ENCODE assay signal across 9 cellular contexts in the genomic region with DNA sequence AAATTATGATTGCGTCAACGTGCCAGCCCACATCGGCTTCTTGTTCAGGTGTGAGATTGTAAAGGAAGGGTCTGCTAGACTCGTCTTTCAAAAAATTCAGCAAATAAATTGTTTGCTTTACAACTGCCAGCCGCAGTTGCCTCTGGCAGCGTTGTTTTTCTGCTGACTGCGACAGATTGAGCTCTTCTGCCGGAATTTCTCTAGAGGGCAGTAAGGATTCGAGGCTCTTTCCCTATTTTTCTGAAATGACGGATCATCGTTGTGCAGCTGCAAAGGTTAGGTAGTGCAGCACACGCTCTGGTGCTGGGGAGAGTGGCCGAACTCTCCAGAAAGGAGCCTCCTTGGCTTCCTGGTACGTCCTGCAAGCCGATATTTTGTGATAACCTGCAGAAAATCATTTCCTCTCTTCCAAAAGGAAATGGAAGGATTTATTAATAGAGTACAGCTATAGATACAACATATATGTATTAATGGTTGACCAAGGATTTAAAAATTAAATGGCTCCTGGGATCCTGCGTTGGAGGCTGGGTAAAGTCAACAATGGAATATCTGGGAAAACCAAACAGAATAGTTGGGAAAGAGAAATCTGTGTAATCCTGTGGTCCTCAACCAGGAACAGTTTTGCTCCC.
DNase-seq lines count a peak whose midpoint lies in the region.
"Had no signal": no experiment of that assay in that cellular context is flagged by ENCODE, and none has a peak within 500 bp of the region (broad histone marks: within the 10 kb centered on the region; RNA-seq: fewer than 3 reads in every experiment).

No MANE protein-coding gene starts in this region.

- POLR2A ChIA-PET in activated CD4-positive, alpha-beta memory T cell treated with anti-CD3 and anti-CD28 coated beads, Interleukin-2, amount 10 ng/mL, durations not matched to agents 7 days and 5 days (lab: Charles Lee), result no interaction called here

- H3K27me3 Mint-ChIP-seq in activated CD4-positive, alpha-beta memory T cell treated with anti-CD3 and anti-CD28 coated beads, Interleukin-2, amount 10 ng/mL, durations not matched to agents 7 days and 5 days, result no peaks in the 10 kb centered on the region
- H3K27me3 Mint-ChIP-seq in T-helper 2 cell treated with Interferon-gamma antibody and Interleukin-4, amounts not matched to agents 5 μg/mL and 100 μg/mL, for 36 hours (ENCODE audit: low read depth), result peaks cover 1% of the 10 kb centered on the region

- peak; percentile 75 for DNase-seq in GM03348 (ENCODE audit: low spot score)
- peak; percentile 17 for DNase-seq in NCI-H226
- peak; percentile 20 for DNase-seq in cerebellum (ENCODE audit: low spot score)
- DNase-seq in myocyte (ENCODE audit: low read depth), result peak; percentile 49
- DNase-seq in central memory CD4-positive, alpha-beta T cell, result no peak
- no peak for DNase-seq in stimulated activated CD4-positive, alpha-beta T cell treated with anti-CD3 and anti-CD28 coated beads, Interleukin-4, amount 100 ng/mL, for 24 hours
- no peak for DNase-seq in activated CD4-positive, alpha-beta memory T cell treated with anti-CD3 and anti-CD28 coated beads, Interleukin-2, amount 10 ng/mL, durations not matched to agents 7 days and 5 days
- DNase-seq in T-helper 2 cell treated with Interferon-gamma antibody and Interleukin-4, amounts not matched to agents 5 μg/mL and 100 μg/mL, for 36 hours (ENCODE audit: low spot score), result no peak

- H3K36me3 Mint-ChIP-seq in activated CD4-positive, alpha-beta memory T cell treated with anti-CD3 and anti-CD28 coated beads, Interleukin-2, amount 10 ng/mL, durations not matched to agents 7 days and 5 days (ENCODE audit: low read depth), result no peaks in the 10 kb centered on the region
- H3K36me3 Mint-ChIP-seq in T-helper 2 cell treated with Interferon-gamma antibody and Interleukin-4, amounts not matched to agents 5 μg/mL and 100 μg/mL, for 36 hours (ENCODE audit: low read depth), result no peaks in the 10 kb centered on the region
- H3K36me3 Mint-ChIP-seq: IgD-negative memory B cell had no signal

- H3K4me3 Mint-ChIP-seq in activated CD4-positive, alpha-beta memory T cell treated with anti-CD3 and anti-CD28 coated beads, Interleukin-2, amount 10 ng/mL, durations not matched to agents 7 days and 5 days, result no peak overlapping the region
- no peak overlapping the region for H3K4me3 Mint-ChIP-seq in T-helper 2 cell treated with Interferon-gamma antibody and Interleukin-4, amounts not matched to agents 5 μg/mL and 100 μg/mL, for 36 hours
- H3K4me3 Mint-ChIP-seq: IgD-negative memory B cell had no signal

- no peaks in the 10 kb centered on the region for H3K4me1 Mint-ChIP-seq in activated CD4-positive, alpha-beta memory T cell treated with anti-CD3 and anti-CD28 coated beads, Interleukin-2, amount 10 ng/mL, durations not matched to agents 7 days and 5 days
- H3K4me1 Mint-ChIP-seq in T-helper 2 cell treated with Interferon-gamma antibody and Interleukin-4, amounts not matched to agents 5 μg/mL and 100 μg/mL, for 36 hours (ENCODE audit: low read depth), result peaks cover 2% of the 10 kb centered on the region

- no peaks in the 10 kb centered on the region for H3K9me3 Mint-ChIP-seq in activated CD4-positive, alpha-beta memory T cell treated with anti-CD3 and anti-CD28 coated beads, Interleukin-2, amount 10 ng/mL, durations not matched to agents 7 days and 5 days
- no peaks in the 10 kb centered on the region for H3K9me3 Mint-ChIP-seq in T-helper 2 cell treated with Interferon-gamma antibody and Interleukin-4, amounts not matched to agents 5 μg/mL and 100 μg/mL, for 36 hours
- H3K9me3 Mint-ChIP-seq: IgD-negative memory B cell had no signal

- CTCF ChIA-PET in activated CD4-positive, alpha-beta memory T cell treated with anti-CD3 and anti-CD28 coated beads, Interleukin-2, amount 10 ng/mL, durations not matched to agents 7 days and 5 days (lab: Charles Lee), result interaction anchor here (1.1 to 2.3 kb wide), 5 partner anchors 66 to 1234 kb away, joined by 3 to 14 read pairs (median 3); no protein-coding TSS in a partner anchor

- H3K27ac Mint-ChIP-seq in activated CD4-positive, alpha-beta memory T cell treated with anti-CD3 and anti-CD28 coated beads, Interleukin-2, amount 10 ng/mL, durations not matched to agents 7 days and 5 days, result no peak overlapping the region
- no peak overlapping the region for H3K27ac Mint-ChIP-seq in T-helper 2 cell treated with Interferon-gamma antibody and Interleukin-4, amounts not matched to agents 5 μg/mL and 100 μg/mL, for 36 hours
- H3K27ac Mint-ChIP-seq: IgD-negative memory B cell had no signal

Comparison
In these comparisons a context has a peak if more than half of its experiments do, and no peak if none do; other contexts are left out.
1. DNase-seq: peak in GM03348 (single experiment), NCI-H226 (single experiment), cerebellum (single experiment) and myocyte (single experiment); none in central memory CD4-positive, alpha-beta T cell (single experiment), stimulated activated CD4-positive, alpha-beta T cell treated with anti-CD3 and anti-CD28 coated beads, Interleukin-4, amount 100 ng/mL, for 24 hours (single experiment), activated CD4-positive, alpha-beta memory T cell treated with anti-CD3 and anti-CD28 coated beads, Interleukin-2, amount 10 ng/mL, durations not matched to agents 7 days and 5 days (single experiment) and T-helper 2 cell treated with Interferon-gamma antibody and Interleukin-4, amounts not matched to agents 5 μg/mL and 100 μg/mL, for 36 hours (single experiment).